ENCODE assay signal across 9 cellular contexts in genomic region chr21:15732996-15733329, GRCh38. TPM values are rescaled to one million over a fixed set of nuclear protein-coding genes. Genes with fewer than 3 reads are reported as not detected.
DNase-seq lines count a peak whose midpoint lies in the region; ATAC-seq and TF ChIP-seq lines count a peak whose summit lies in the region.
"Had no signal": no experiment of that assay in that cellular context is flagged by ENCODE, and none has a peak within 500 bp of the region (broad histone marks: within the 10 kb centered on the region; RNA-seq: fewer than 3 reads in every experiment).

No MANE protein-coding gene starts in this region.

- TF ChIP-seq POLR2A in breast epithelium (IDR thresholded peaks at IDR 0.05), result no peak

- peak overlapping the region in 1 of 2 donors; percentile 49 for H3K4me3 ChIP-seq in CD4-positive, alpha-beta memory T cell (ENCODE audit: low read length in 2 of 2)
- H3K4me3 ChIP-seq in breast epithelium, result peak overlapping the region in 2 of 3 donors; percentile 92 to 93
- H3K4me3 ChIP-seq in ascending aorta, result peak overlapping the region in 1 of 2 donors; percentile 100

- peak overlapping the region; percentile 74 to 86 (median 80) for H3K4me3 Mint-ChIP-seq in CD4-positive, alpha-beta memory T cell
- peak overlapping the region in 3 of 4 donors; percentile 66 to 84 (median 72) for H3K4me3 Mint-ChIP-seq in IgD-negative memory B cell
- peak overlapping the region; percentile 96 for H3K4me3 Mint-ChIP-seq in nephron progenitor cell

- intact Hi-C loops in CD4-positive, alpha-beta memory T cell (cut with micrococcal nuclease), result loop anchor here (1.0 to 5.0 kb wide), 8 partner anchors 14 to 1879 kb away; partner anchors contain the start of genes BTG3, HSPA13 and SAMSN1
- intact Hi-C loops in breast epithelium (cut with DNase I; ENCODE audit: low total_unique reads), result loop anchor here (10.0 kb wide), 1 partner anchor 1902 kb away; no protein-coding TSS in a partner anchor
- intact Hi-C loops in ascending aorta (cut with DNase I), result loop anchor here (10.0 kb wide), 1 partner anchor 52 kb away; no protein-coding TSS in a partner anchor

- CTCF ChIA-PET in CD4-positive, alpha-beta memory T cell (lab: Charles Lee; ENCODE audit: partially characterized antibody), result interaction anchor here (1.2 kb wide), 1 partner anchor 91 kb away, joined by 4 read pairs; no protein-coding TSS in a partner anchor

- POLR2A ChIA-PET in CD4-positive, alpha-beta memory T cell (lab: Charles Lee; ENCODE audit: partially characterized antibody), result interaction anchor here (1.3 to 1.9 kb wide), 3 partner anchors 90 to 667 kb away, joined by 4 to 7 read pairs (median 4); no protein-coding TSS in a partner anchor

- no peaks in the 10 kb centered on the region for H3K9me3 ChIP-seq in CD4-positive, alpha-beta memory T cell (ENCODE audit: control insufficient read depth in 1 of 2, low read length in 2 of 2)
- no peaks in the 10 kb centered on the region for H3K9me3 ChIP-seq in breast epithelium
- H3K9me3 ChIP-seq in ascending aorta, result no peaks in the 10 kb centered on the region

- H3K36me3 ChIP-seq in CD4-positive, alpha-beta memory T cell (ENCODE audit: insufficient read depth, low read length), result no peaks in the 10 kb centered on the region
- H3K36me3 ChIP-seq in breast epithelium (no peaks in the 10 kb centered on the region), ascending aorta (no peaks in the 10 kb centered on the region)

- peak overlapping the region; percentile 78 to 93 (median 88) for H3K27ac Mint-ChIP-seq in CD4-positive, alpha-beta memory T cell
- H3K27ac Mint-ChIP-seq in IgD-negative memory B cell, result peak overlapping the region in 1 of 3 donors; percentile 55
- H3K27ac Mint-ChIP-seq in nephron progenitor cell, result no peak overlapping the region

- H3K27me3 ChIP-seq in CD4-positive, alpha-beta memory T cell (ENCODE audit: insufficient read depth, low read length), result no peaks in the 10 kb centered on the region
- H3K27me3 ChIP-seq in breast epithelium (no peaks in the 10 kb centered on the region), ascending aorta (no peaks in the 10 kb centered on the region)

- H3K4me1 ChIP-seq in CD4-positive, alpha-beta memory T cell (ENCODE audit: insufficient read depth, low read length), result peaks cover 68% of the 10 kb centered on the region
- H3K4me1 ChIP-seq in breast epithelium (peaks cover 0 to 3% of the 10 kb centered on the region in 2 donors), ascending aorta (peaks cover 0 to 18% of the 10 kb centered on the region in 2 donors)

- H3K4me1 Mint-ChIP-seq in CD4-positive, alpha-beta memory T cell, result peaks cover 35 to 73% (median 53%) of the 10 kb centered on the region in 4 donors
- H3K4me1 Mint-ChIP-seq in IgD-negative memory B cell (peaks cover 40 to 45% (median 43%) of the 10 kb centered on the region in 3 donors), nephron progenitor cell (peaks cover 31% of the 10 kb centered on the region)

- peaks cover 2 to 3% of the 10 kb centered on the region in 2 donors for H3K36me3 Mint-ChIP-seq in CD4-positive, alpha-beta memory T cell
- H3K36me3 Mint-ChIP-seq in IgD-negative memory B cell (peaks cover 4% of the 10 kb centered on the region), nephron progenitor cell (ENCODE audit: low read depth) (peaks cover 27% of the 10 kb centered on the region)

- DNase-seq in CD4-positive, alpha-beta memory T cell, result no peak
- no peak for DNase-seq in breast epithelium (ENCODE audit: low spot score in 2 of 2)
- DNase-seq in nephron progenitor cell, result no peak
- no peak for DNase-seq in ascending aorta (ENCODE audit: low spot score in 2 of 2)
- no peak for DNase-seq in SHP77 treated with DMSO at 0.1 percent for 48 hours (lab: John Stamatoyannopoulos, UW)
- DNase-seq: anterior cingulate cortex had no signal

- no peaks in the 10 kb centered on the region for H3K9me3 Mint-ChIP-seq in CD4-positive, alpha-beta memory T cell
- H3K9me3 Mint-ChIP-seq in IgD-negative memory B cell, result no peaks in the 10 kb centered on the region
- H3K9me3 Mint-ChIP-seq in nephron progenitor cell, result peaks cover 24% of the 10 kb centered on the region

- H3K27ac ChIP-seq in CD4-positive, alpha-beta memory T cell (ENCODE audit: low read depth, low read length), result peak overlapping the region; percentile 59
- peak overlapping the region in 1 of 2 donors; percentile 96 for H3K27ac ChIP-seq in breast epithelium
- H3K27ac ChIP-seq in ascending aorta, result no peak overlapping the region

- TF ChIP-seq CTCF in breast epithelium (IDR thresholded peaks at IDR 0.05) (no peak), nephron progenitor cell (IDR thresholded peaks at IDR 0.05) (no peak), ascending aorta (IDR thresholded peaks at IDR 0.05) (no peak)

- no peaks in the 10 kb centered on the region for H3K27me3 Mint-ChIP-seq in CD4-positive, alpha-beta memory T cell
- H3K27me3 Mint-ChIP-seq in IgD-negative memory B cell (no peaks in the 10 kb centered on the region), nephron progenitor cell (ENCODE audit: low read depth, poor library complexity) (no peaks in the 10 kb centered on the region)

- no peak for ATAC-seq in GM21528 (IDR thresholded peaks at IDR 0.05; ENCODE audit: low FRiP score, unreplicated experiment)
- no peak for ATAC-seq in GM19467 (IDR thresholded peaks at IDR 0.05; ENCODE audit: unreplicated experiment)

RNA-seq across cellular contexts. Expression of gene USP25, which starts 3.2 kb away (rescaled TPM):
- 10 to 100 TPM; 72.7 to 73.5 TPM for total RNA-seq in CD4-positive, alpha-beta memory T cell
- 10 to 100 TPM in 1 of 2 donors, 1 to 10 TPM in 1; 6.2 to 25.6 TPM for polyA plus RNA-seq in CD4-positive, alpha-beta memory T cell
- polyA plus RNA-seq in IgD-negative memory B cell, result 7.4 TPM
- total RNA-seq in breast epithelium (10 to 100 TPM; 52.8 to 78.4 (median 53.0) TPM), ascending aorta (29.2 TPM)
